25 cellular contexts compared by ENCODE assay signal in the genomic region with DNA sequence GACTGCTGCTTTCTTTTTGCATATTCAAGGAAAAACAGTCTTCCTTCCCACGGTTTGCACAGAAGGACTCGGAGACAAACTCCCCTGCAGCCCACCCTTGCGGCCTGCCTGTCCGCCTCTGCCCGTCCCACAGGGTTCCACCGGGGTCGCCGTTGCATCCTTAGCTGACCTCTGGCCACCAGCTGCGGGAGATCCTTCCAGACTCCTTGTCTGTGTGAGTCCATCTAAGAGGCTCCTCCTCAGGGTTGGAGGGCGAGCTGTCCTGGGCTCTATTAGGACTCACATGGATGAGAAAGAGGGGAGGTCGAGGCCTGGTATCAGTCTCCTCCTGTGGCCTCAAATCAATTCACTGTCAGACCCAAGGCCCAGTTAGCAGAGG. TPM values are rescaled to one million over a fixed set of nuclear protein-coding genes. Genes with fewer than 3 reads are reported as not detected.
DNase-seq lines count a peak whose midpoint lies in the region; ATAC-seq and TF ChIP-seq lines count a peak whose summit lies in the region.
"Had no signal": no experiment of that assay in that cellular context is flagged by ENCODE, and none has a peak within 500 bp of the region (broad histone marks: within the 10 kb centered on the region; RNA-seq: fewer than 3 reads in every experiment).

No MANE protein-coding gene starts in this region.

- H3K4me1 ChIP-seq in upper lobe of right lung: peaks cover 25% of the 10 kb centered on the region
- H3K4me1 ChIP-seq: breast epithelium had no signal

- H3K4me3 Mint-ChIP-seq in WTC11: no peak overlapping the region
- peak overlapping the region in 2 of 10 donors; percentile 43 to 64 for H3K4me3 Mint-ChIP-seq in naive thymus-derived CD8-positive, alpha-beta T cell
- H3K4me3 Mint-ChIP-seq: stimulated activated effector memory CD8-positive, alpha-beta T cell treated with anti-CD3 and anti-CD28 coated beads, Interleukin-12 subunit alpha, Interleukin-12 subunit beta, amount 100 ng/mL, for 72 hours had no signal

- H3K4me1 Mint-ChIP-seq in WTC11: peaks cover 20% of the 10 kb centered on the region
- H3K4me1 Mint-ChIP-seq in naive thymus-derived CD8-positive, alpha-beta T cell: peaks cover 35 to 79% (median 51%) of the 10 kb centered on the region in 4 donors

- H3K36me3 Mint-ChIP-seq in WTC11: peaks cover 3% of the 10 kb centered on the region; the same call in 1 of the 2 replicates
- H3K36me3 Mint-ChIP-seq in naive thymus-derived CD8-positive, alpha-beta T cell: no peaks in the 10 kb centered on the region

- peak overlapping the region; percentile 9 for H3K27ac ChIP-seq in upper lobe of right lung
- H3K27ac ChIP-seq: suprapubic skin, vagina had no signal

- H3K27ac Mint-ChIP-seq in WTC11: peak overlapping the region; percentile 10; the same call in 1 of the 2 replicates
- peak overlapping the region in 8 of 10 donors; percentile 81 to 92 (median 88) for H3K27ac Mint-ChIP-seq in naive thymus-derived CD8-positive, alpha-beta T cell
- H3K27ac Mint-ChIP-seq: stimulated activated effector memory CD8-positive, alpha-beta T cell treated with anti-CD3 and anti-CD28 coated beads, Interleukin-12 subunit alpha, Interleukin-12 subunit beta, amount 100 ng/mL, for 72 hours had no signal

- intact Hi-C loops in left ventricle myocardium superior (cut with micrococcal nuclease): no loop called here
- intact Hi-C loops in Right ventricle myocardium superior (cut with DNase I): no loop called here
- intact Hi-C loops in upper lobe of right lung (cut with DNase I): no loop called here
- intact Hi-C loops in head of caudate nucleus (cut with DNase I): no loop called here

- CTCF ChIA-PET in WTC11 (lab: Charles Lee): interaction anchor here (1.0 kb wide), 3 partner anchors 13 to 22 kb away, joined by 3 to 5 read pairs (median 4); no protein-coding TSS in a partner anchor

- H3K27me3 ChIP-seq in upper lobe of right lung: no peaks in the 10 kb centered on the region
- H3K27me3 ChIP-seq: breast epithelium, MG63, suprapubic skin, vagina had no signal

- H3K4me3 ChIP-seq in upper lobe of right lung: no peak overlapping the region
- H3K4me3 ChIP-seq: breast epithelium, K562, MG63, smooth muscle cell, suprapubic skin, vagina had no signal

- no peaks in the 10 kb centered on the region for H3K36me3 ChIP-seq in upper lobe of right lung
- H3K36me3 ChIP-seq: breast epithelium, suprapubic skin, vagina had no signal

- no peaks in the 10 kb centered on the region for H3K9me3 Mint-ChIP-seq in WTC11
- no peaks in the 10 kb centered on the region for H3K9me3 Mint-ChIP-seq in naive thymus-derived CD8-positive, alpha-beta T cell
- H3K9me3 Mint-ChIP-seq: stimulated activated effector memory CD8-positive, alpha-beta T cell treated with anti-CD3 and anti-CD28 coated beads, Interleukin-12 subunit alpha, Interleukin-12 subunit beta, amount 100 ng/mL, for 72 hours had no signal

- H3K27me3 Mint-ChIP-seq in WTC11 (ENCODE audit: low read depth): no peaks in the 10 kb centered on the region
- no peaks in the 10 kb centered on the region for H3K27me3 Mint-ChIP-seq in naive thymus-derived CD8-positive, alpha-beta T cell

- ATAC-seq in left ventricle myocardium superior: no peak
- no peak for ATAC-seq in Right ventricle myocardium superior (ENCODE audit: poor library complexity)
- ATAC-seq in WTC11: no peak
- ATAC-seq in naive thymus-derived CD8-positive, alpha-beta T cell: no peak
- no peak for ATAC-seq in upper lobe of right lung
- no peak for ATAC-seq in GM18873 (IDR thresholded peaks at IDR 0.05; ENCODE audit: low FRiP score, unreplicated experiment)
- no peak for ATAC-seq in GM21515 (IDR thresholded peaks at IDR 0.05; ENCODE audit: unreplicated experiment)
- ATAC-seq: K562; stimulated activated effector memory CD8-positive, alpha-beta T cell treated with anti-CD3 and anti-CD28 coated beads, Interleukin-12 subunit alpha, Interleukin-12 subunit beta, amount 100 ng/mL, for 72 hours had no signal

- no peak for TF ChIP-seq CTCF in WTC11 (IDR thresholded peaks at IDR 0.05)
- TF ChIP-seq CTCF in upper lobe of right lung (IDR thresholded peaks at IDR 0.05): no peak

- POLR2A ChIA-PET in WTC11 (lab: Charles Lee): no interaction called here
- POLR2A ChIA-PET in naive thymus-derived CD8-positive, alpha-beta T cell (lab: Charles Lee): interaction anchor here (0.7 to 34.9 kb wide), 4 partner anchors 1 to 1080 kb away, joined by 3 to 4622 read pairs (median 901); partner anchors contain the start of gene KLF2

- peak; percentile 31 for DNase-seq in left ventricle myocardium superior
- DNase-seq in Right ventricle myocardium superior: no peak
- DNase-seq in WTC11 (ENCODE audit: low spot score): no peak
- DNase-seq in naive thymus-derived CD8-positive, alpha-beta T cell: peak in 1 of 10 donors; percentile 59
- DNase-seq in upper lobe of right lung: no peak
- DNase-seq in head of caudate nucleus: no peak
- DNase-seq: activated naive CD4-positive, alpha-beta T cell; activated T-cell treated with anti-CD3 and anti-CD28 coated beads, Interleukin-2, amount 50 U/mL, for 48 hours; C1 segment of cervical spinal cord; dermis blood vessel endothelial cell; DMS 273 treated with DMSO at 0.1 percent for 48 hours; mesenchymal stem cell; MG63; NCI-H1417; NCI-H2081 treated with DMSO at 0.1 percent for 48 hours; SHP77; stimulated activated CD4-positive, alpha-beta T cell treated with anti-CD3 and anti-CD28 coated beads, Interleukin-2, amount 100 ng/mL, for 48 hours had no signal

- H3K9me3 ChIP-seq in upper lobe of right lung: no peaks in the 10 kb centered on the region
- H3K9me3 ChIP-seq: breast epithelium, MG63, suprapubic skin, vagina had no signal

TF ChIP-seq in WTC11, 78 proteins besides CTCF, POLR2A, EP300 and RAD21:
- TF ChIP-seq AR (CRISPR knock-in tag; IDR thresholded peaks at IDR 0.05) (no peak), ZMAT4 (CRISPR knock-in tag; IDR thresholded peaks at IDR 0.05) (no peak), FOXK1 (CRISPR knock-in tag; IDR thresholded peaks at IDR 0.05) (no peak), ZNF219 (CRISPR knock-in tag; IDR thresholded peaks at IDR 0.05; ENCODE audit: borderline replicate concordance) (no peak)

RNA-seq across cellular contexts. Expression of gene KLF2, which starts 39.2 kb away (rescaled TPM):
- total RNA-seq in left ventricle myocardium superior (72.1 TPM), Right ventricle myocardium superior (67.6 TPM), WTC11 (2021) (0.82 to 1.1 TPM (median 1.0 TPM) in 3 replicates), upper lobe of right lung (198 TPM)
- total RNA-seq in naive thymus-derived CD8-positive, alpha-beta T cell: 100 to 1,000 TPM; 386 to 393 TPM
- 100 to 1,000 TPM; 115 to 216 (median 166) TPM for polyA plus RNA-seq in naive thymus-derived CD8-positive, alpha-beta T cell
- polyA plus RNA-seq: K562 had no signal

Comparison
In these comparisons a context has a peak if more than half of its experiments do, and no peak if none do; other contexts are left out.
1. RNA of gene KLF2, which starts 39.2 kb away (total RNA-seq): 386 to 393 TPM in naive thymus-derived CD8-positive, alpha-beta T cell, 198 TPM in upper lobe of right lung (single experiment), 72.1 TPM in left ventricle myocardium superior (single experiment) and 67.6 TPM in Right ventricle myocardium superior (single experiment); 0.82 to 1.1 TPM in WTC11; every median in the first group is over 10 times any median in the second.